Comparison of ENCODE assay signal across 17 cellular contexts in genomic region chr4:158750379-158750778, GRCh38. TPM values are rescaled to one million over a fixed set of nuclear protein-coding genes. Genes with fewer than 3 reads are reported as not detected.
A peak's percentile ranks its signal among the peaks of the same experiment; 100 is the strongest.
DNase-seq lines count a peak whose midpoint lies in the region; ATAC-seq and TF ChIP-seq lines count a peak whose summit lies in the region.
"Had no signal": no experiment of that assay in that cellular context is flagged by ENCODE, and none has a peak within 500 bp of the region (broad histone marks: within the 10 kb centered on the region; RNA-seq: fewer than 3 reads in every experiment).

No MANE protein-coding gene starts in this region.

- no peak overlapping the region for H3K4me2 ChIP-seq in skeletal muscle satellite cell (ENCODE audit: low read length)

- H3K27me3 ChIP-seq in skeletal muscle satellite cell (ENCODE audit: control insufficient read depth, insufficient read depth, low read length), result no peaks in the 10 kb centered on the region
- H3K27me3 ChIP-seq: gastrocnemius medialis had no signal

- no peaks in the 10 kb centered on the region for H3K9me3 ChIP-seq in skeletal muscle satellite cell (replicated peaks; ENCODE audit: low read length)
- H3K9me3 ChIP-seq: gastrocnemius medialis had no signal

- H3K4me1 ChIP-seq in skeletal muscle satellite cell (ENCODE audit: control insufficient read depth, insufficient read depth, low read length), result peaks cover 9% of the 10 kb centered on the region
- H3K4me1 ChIP-seq: gastrocnemius medialis had no signal

- ATAC-seq in HG02623 (IDR thresholded peaks at IDR 0.05; ENCODE audit: unreplicated experiment) (no peak), GM21737 (IDR thresholded peaks at IDR 0.05; ENCODE audit: unreplicated experiment) (no peak), HG03025 (IDR thresholded peaks at IDR 0.05; ENCODE audit: low FRiP score, unreplicated experiment) (no peak)
- ATAC-seq: gastrocnemius medialis had no signal

- H3K4me3 ChIP-seq in fibroblast of mammary gland (ENCODE audit: control insufficient read depth, low read depth, low read length) (no peak overlapping the region), skeletal muscle satellite cell (ENCODE audit: low read length) (no peak overlapping the region)
- H3K4me3 ChIP-seq: gastrocnemius medialis had no signal

- H3K9ac ChIP-seq in skeletal muscle satellite cell (ENCODE audit: low read depth, low read length), result peak overlapping the region; percentile 41

- no peaks in the 10 kb centered on the region for H3K36me3 ChIP-seq in skeletal muscle satellite cell (ENCODE audit: insufficient read depth, low read length)
- H3K36me3 ChIP-seq: gastrocnemius medialis had no signal

- TF ChIP-seq CTCF in fibroblast of mammary gland (conservative IDR thresholded peaks at IDR 0.05; ENCODE audit: control insufficient read depth, insufficient read depth, low read depth, low read length), result no peak

- DNase-seq in GM03348 (ENCODE audit: low spot score) (peak; percentile 76), amniotic epithelial cell (ENCODE audit: low read depth) (peak; percentile 61), fibroblast of mammary gland (ENCODE audit: low read depth) (peak; percentile 55), NCI-H1105 (lab: John Stamatoyannopoulos, UW) (no peak)
- DNase-seq: activated CD4-positive, alpha-beta T cell treated with anti-CD3 and anti-CD28 coated beads, Interleukin-2, amount 10 ng/mL, durations not matched to agents 24 days and 14 days; activated effector memory CD4-positive, alpha-beta T cell treated with Interleukin-2 at 50 U/mL for 16 hours; endodermal cell; gastrocnemius medialis; NCI-H1436; NCI-H748 treated with DMSO at 0.1 percent for 48 hours; OCI-M1; SHP77 treated with DMSO at 0.1 percent for 48 hours; T-helper 1 cell had no signal

RNA-seq across cellular contexts. Expression of gene FNIP2, which starts 18.4 kb away (rescaled TPM):
- total RNA-seq in skeletal muscle satellite cell (2012; rRNA removed), result 18.8 and 22.8 TPM in 2 replicates

RNA-seq across cellular contexts. Expression of gene PPID, which starts 27.2 kb away (rescaled TPM):
- total RNA-seq in skeletal muscle satellite cell (2012; rRNA removed), result 25.3 and 27.3 TPM in 2 replicates
